19 cellular contexts compared by ENCODE assay signal in the genomic region with DNA sequence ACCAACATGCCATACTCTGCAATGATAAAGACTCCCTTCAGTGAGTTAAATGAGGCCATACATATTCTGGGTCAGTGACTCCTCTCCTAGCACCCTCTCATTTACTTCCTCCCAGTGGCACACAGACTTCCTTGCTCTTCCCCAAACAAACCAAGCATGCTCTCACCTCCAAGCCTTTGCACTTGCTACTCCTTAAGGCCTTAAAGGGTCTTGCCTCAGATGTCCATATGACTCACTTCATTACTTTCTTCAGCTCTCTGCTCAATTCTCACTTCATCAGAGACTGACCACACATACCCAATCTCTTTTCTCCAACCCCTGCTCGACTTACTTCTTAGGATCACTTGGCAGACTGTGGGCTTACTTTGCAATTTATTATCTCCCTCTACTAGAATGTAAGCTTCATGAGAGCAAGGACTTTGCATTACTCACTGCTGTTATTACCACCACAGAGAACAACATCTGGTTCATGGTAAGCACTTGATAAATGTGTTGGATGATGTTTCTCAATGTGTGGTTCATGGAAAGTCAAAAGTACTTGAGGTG. TPM values are rescaled to one million over a fixed set of nuclear protein-coding genes. Genes with fewer than 3 reads are reported as not detected.
DNase-seq lines count a peak whose midpoint lies in the region; ATAC-seq and TF ChIP-seq lines count a peak whose summit lies in the region.
"Had no signal": no experiment of that assay in that cellular context is flagged by ENCODE, and none has a peak within 500 bp of the region (broad histone marks: within the 10 kb centered on the region; RNA-seq: fewer than 3 reads in every experiment).

No MANE protein-coding gene starts in this region.

- peaks cover 27% of the 10 kb centered on the region for H3K4me1 ChIP-seq in CD4-positive, CD25-positive, alpha-beta regulatory T cell (ENCODE audit: control insufficient read depth, insufficient read depth, low read length, poor library complexity, severe bottlenecking)
- peaks cover 3 to 4% of the 10 kb centered on the region in 2 donors for H3K4me1 ChIP-seq in lung (ENCODE audit: control insufficient read depth in 2 of 2, insufficient read depth in 2 of 2, low read length in 2 of 2)
- H3K4me1 ChIP-seq: BE2C had no signal

- peaks cover 78% of the 10 kb centered on the region for H3K36me3 Mint-ChIP-seq in CD4-positive, CD25-positive, alpha-beta regulatory T cell
- H3K36me3 Mint-ChIP-seq in activated naive CD8-positive, alpha-beta T cell treated with anti-CD3 and anti-CD28 coated beads, Interleukin-2, amount 10 ng/mL, durations not matched to agents 7 days and 5 days, result peaks cover 61% of the 10 kb centered on the region

- H3K27ac Mint-ChIP-seq in CD4-positive, CD25-positive, alpha-beta regulatory T cell, result peak overlapping the region in 2 of 3 donors; percentile 36 to 39
- peak overlapping the region; percentile 69 for H3K27ac Mint-ChIP-seq in activated naive CD8-positive, alpha-beta T cell treated with anti-CD3 and anti-CD28 coated beads, Interleukin-2, amount 10 ng/mL, durations not matched to agents 7 days and 5 days

- H3K27ac ChIP-seq in CD4-positive, CD25-positive, alpha-beta regulatory T cell (ENCODE audit: insufficient read depth, low read length, poor library complexity, severe bottlenecking), result no peak overlapping the region
- no peak overlapping the region for H3K27ac ChIP-seq in lung (ENCODE audit: low read depth in 1 of 2, low read length in 1 of 2)
- H3K27ac ChIP-seq: heart right ventricle, PC-9 had no signal

- H3K9me3 ChIP-seq in CD4-positive, CD25-positive, alpha-beta regulatory T cell (ENCODE audit: control insufficient read depth in 2 of 2, low read length in 2 of 2), result no peaks in the 10 kb centered on the region
- H3K9me3 ChIP-seq in lung (ENCODE audit: control insufficient read depth in 2 of 2, insufficient read depth in 1 of 2, low read length in 1 of 2), result peaks cover 0 to 2% of the 10 kb centered on the region in 2 donors
- H3K9me3 ChIP-seq: BE2C, heart right ventricle had no signal

- WGBS in lung, 2 donors, result 74 to 88% methylated on average over 1 of the region's 1 CpG

- H3K4me1 Mint-ChIP-seq in CD4-positive, CD25-positive, alpha-beta regulatory T cell, result peaks cover 18 to 74% (median 53%) of the 10 kb centered on the region in 4 donors
- peaks cover 51% of the 10 kb centered on the region for H3K4me1 Mint-ChIP-seq in activated naive CD8-positive, alpha-beta T cell treated with anti-CD3 and anti-CD28 coated beads, Interleukin-2, amount 10 ng/mL, durations not matched to agents 7 days and 5 days

- POLR2A ChIA-PET in activated naive CD8-positive, alpha-beta T cell treated with anti-CD3 and anti-CD28 coated beads, Interleukin-2, amount 10 ng/mL, durations not matched to agents 7 days and 5 days (lab: Charles Lee), result interaction anchor here (0.7 to 3.8 kb wide), 3 partner anchors 21 to 119 kb away, joined by 3 to 26 read pairs (median 6); partner anchors contain the start of genes DDX24 and IFI27L1

- no peak for ATAC-seq in CD4-positive, CD25-positive, alpha-beta regulatory T cell (ENCODE audit: low read depth in 2 of 2)
- peak; percentile 40 for ATAC-seq in HG02885 (IDR thresholded peaks at IDR 0.05; ENCODE audit: poor library complexity, unreplicated experiment)
- no peak for ATAC-seq in activated naive CD8-positive, alpha-beta T cell treated with anti-CD3 and anti-CD28 coated beads, Interleukin-2, amount 10 ng/mL, durations not matched to agents 7 days and 5 days (ENCODE audit: low read depth)
- ATAC-seq in lung (ENCODE audit: insufficient read depth, low FRiP score), result no peak
- ATAC-seq: heart right ventricle had no signal

- H3K4me3 Mint-ChIP-seq in CD4-positive, CD25-positive, alpha-beta regulatory T cell, result peak overlapping the region in 1 of 4 donors; percentile 49
- H3K4me3 Mint-ChIP-seq in activated naive CD8-positive, alpha-beta T cell treated with anti-CD3 and anti-CD28 coated beads, Interleukin-2, amount 10 ng/mL, durations not matched to agents 7 days and 5 days, result no peak overlapping the region

- no peak for DNase-seq in CD4-positive, CD25-positive, alpha-beta regulatory T cell
- DNase-seq in activated naive CD8-positive, alpha-beta T cell treated with anti-CD3 and anti-CD28 coated beads, Interleukin-2, amount 10 ng/mL, durations not matched to agents 7 days and 5 days, result no peak
- peak; percentile 6 for DNase-seq in lung (ENCODE audit: low spot score)
- no peak for DNase-seq in GM19240 (ENCODE audit: insufficient read length, low spot score)
- DNase-seq in mesenteric fat pad (ENCODE audit: low spot score), result no peak
- DNase-seq in NCI-H524 (lab: John Stamatoyannopoulos, UW), result no peak
- no peak for DNase-seq in superior temporal gyrus (ENCODE audit: extremely low spot score)
- DNase-seq: BE2C; caudate nucleus; DMS79 treated with DMSO at 0.1 percent for 48 hours; effector CD4-positive, alpha-beta T cell; heart right ventricle; kidney; NCI-H2081 treated with DMSO at 0.1 percent for 48 hours; NCI-H524 treated with DMSO at 0.1 percent for 48 hours; PC-9; trophoblast cell had no signal

- H3K4me3 ChIP-seq in CD4-positive, CD25-positive, alpha-beta regulatory T cell (ENCODE audit: low read depth, low read length), result no peak overlapping the region
- no peak overlapping the region for H3K4me3 ChIP-seq in lung
- H3K4me3 ChIP-seq: heart right ventricle, PC-9, skin epidermis had no signal

- peaks cover 95% of the 10 kb centered on the region for H3K36me3 ChIP-seq in CD4-positive, CD25-positive, alpha-beta regulatory T cell (ENCODE audit: control insufficient read depth, insufficient read depth, low read length)
- peaks cover 54 to 58% of the 10 kb centered on the region in 2 donors for H3K36me3 ChIP-seq in lung (ENCODE audit: control insufficient read depth in 2 of 2, insufficient read depth in 2 of 2, low read length in 2 of 2)

- H3K27me3 ChIP-seq in CD4-positive, CD25-positive, alpha-beta regulatory T cell (ENCODE audit: control insufficient read depth, insufficient read depth, low read length), result no peaks in the 10 kb centered on the region
- no peaks in the 10 kb centered on the region for H3K27me3 ChIP-seq in lung (ENCODE audit: control insufficient read depth, insufficient read depth)
- H3K27me3 ChIP-seq: BE2C, heart right ventricle had no signal

- H3K27me3 Mint-ChIP-seq in CD4-positive, CD25-positive, alpha-beta regulatory T cell, result no peaks in the 10 kb centered on the region
- H3K27me3 Mint-ChIP-seq in activated naive CD8-positive, alpha-beta T cell treated with anti-CD3 and anti-CD28 coated beads, Interleukin-2, amount 10 ng/mL, durations not matched to agents 7 days and 5 days, result no peaks in the 10 kb centered on the region

- no peak for TF ChIP-seq CTCF in lung (IDR thresholded peaks at IDR 0.05; ENCODE audit: control extremely low read depth, extremely low read depth)

- H3K9me3 Mint-ChIP-seq in CD4-positive, CD25-positive, alpha-beta regulatory T cell, result no peaks in the 10 kb centered on the region
- H3K9me3 Mint-ChIP-seq in activated naive CD8-positive, alpha-beta T cell treated with anti-CD3 and anti-CD28 coated beads, Interleukin-2, amount 10 ng/mL, durations not matched to agents 7 days and 5 days, result no peaks in the 10 kb centered on the region

RNA-seq across cellular contexts. Expression of gene DDX24, which starts 22.8 kb away (rescaled TPM):
- 518 TPM for total RNA-seq in CD4-positive, CD25-positive, alpha-beta regulatory T cell
- polyA plus RNA-seq in CD4-positive, CD25-positive, alpha-beta regulatory T cell, result 100 to 1,000 TPM; 221 to 279 (median 244) TPM
- total RNA-seq in activated naive CD8-positive, alpha-beta T cell treated with anti-CD3 and anti-CD28 coated beads, Interleukin-2, amount 10 ng/mL, durations not matched to agents 7 days and 5 days, result 100 to 1,000 TPM; 232 to 237 TPM
- total RNA-seq in lung, result 100 to 1,000 TPM; 116 to 138 TPM
- 10 to 100 TPM; 78.4 to 98.9 TPM for polyA plus RNA-seq in lung
- 198 TPM for total RNA-seq in mesenteric fat pad

RNA-seq across cellular contexts. Expression of gene IFI27L1, which starts 22.9 kb away (rescaled TPM):
- total RNA-seq in CD4-positive, CD25-positive, alpha-beta regulatory T cell, result 12.0 TPM
- 10 to 100 TPM in 2 of 4 donors, 1 to 10 TPM in 2; 5.8 to 11.2 (median 9.9) TPM for polyA plus RNA-seq in CD4-positive, CD25-positive, alpha-beta regulatory T cell
- total RNA-seq in activated naive CD8-positive, alpha-beta T cell treated with anti-CD3 and anti-CD28 coated beads, Interleukin-2, amount 10 ng/mL, durations not matched to agents 7 days and 5 days, result 10 to 100 TPM; 36.1 to 39.8 TPM
- total RNA-seq in lung (10 to 100 TPM; 14.6 to 23.0 TPM), mesenteric fat pad (19.6 TPM)
- polyA plus RNA-seq in lung, result 10 to 100 TPM; 16.7 to 41.5 TPM

RNA-seq across cellular contexts. Expression of gene OTUB2, which starts 32.1 kb away (rescaled TPM):
- total RNA-seq in CD4-positive, CD25-positive, alpha-beta regulatory T cell, result 0.25 TPM
- polyA plus RNA-seq in CD4-positive, CD25-positive, alpha-beta regulatory T cell, result under 1 TPM in 3 of 4 donors, not detected in 1; 0.33 to 0.46 (median 0.41) TPM
- total RNA-seq in activated naive CD8-positive, alpha-beta T cell treated with anti-CD3 and anti-CD28 coated beads, Interleukin-2, amount 10 ng/mL, durations not matched to agents 7 days and 5 days, result under 1 TPM; 0.47 to 0.60 TPM
- total RNA-seq in lung (1 to 10 TPM; 2.1 to 2.2 TPM), mesenteric fat pad (1.2 TPM)
- polyA plus RNA-seq in lung, result under 1 TPM; 0.31 to 0.98 TPM

RNA-seq across cellular contexts. Expression of gene IFI27, which starts 52.3 kb away (rescaled TPM):
- 2.9 TPM for total RNA-seq in CD4-positive, CD25-positive, alpha-beta regulatory T cell
- 10 to 100 TPM in 1 of 4 donors, 1 to 10 TPM in 2, under 1 TPM in 1; 0.71 to 13.1 (median 1.9) TPM for polyA plus RNA-seq in CD4-positive, CD25-positive, alpha-beta regulatory T cell
- 100 to 1,000 TPM; 237 to 274 TPM for total RNA-seq in activated naive CD8-positive, alpha-beta T cell treated with anti-CD3 and anti-CD28 coated beads, Interleukin-2, amount 10 ng/mL, durations not matched to agents 7 days and 5 days
- total RNA-seq in lung, result 100 to 1,000 TPM in 1 of 2 donors, 10 to 100 TPM in 1; 94.1 to 308 TPM
- 100 to 1,000 TPM; 447 to 883 TPM for polyA plus RNA-seq in lung
- 495 TPM for total RNA-seq in mesenteric fat pad
